12 cellular contexts compared by ENCODE assay signal in the genomic region with DNA sequence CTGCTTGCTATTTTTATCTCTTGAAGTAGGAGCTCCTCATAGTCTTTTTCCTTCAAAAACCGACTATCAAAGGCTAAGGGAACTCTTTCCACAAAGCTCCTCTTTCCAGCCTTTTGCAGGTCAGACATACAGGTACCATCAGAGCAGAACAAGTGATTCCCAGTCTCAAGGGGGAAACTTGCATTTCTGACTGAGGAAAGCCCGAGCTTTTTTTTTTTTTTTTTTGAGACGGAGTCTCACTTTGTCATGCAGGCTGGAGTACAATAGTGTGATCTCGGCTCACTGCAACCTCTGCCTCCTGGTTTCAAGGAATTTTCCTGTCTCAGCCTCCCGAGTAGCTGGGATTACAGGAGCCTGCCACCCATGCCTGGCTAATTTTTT. TPM values are rescaled to one million over a fixed set of nuclear protein-coding genes. Genes with fewer than 3 reads are reported as not detected.
DNase-seq lines count a peak whose midpoint lies in the region; TF ChIP-seq lines count a peak whose summit lies in the region.
"Had no signal": no experiment of that assay in that cellular context is flagged by ENCODE, and none has a peak within 500 bp of the region (broad histone marks: within the 10 kb centered on the region; RNA-seq: fewer than 3 reads in every experiment).

No MANE protein-coding gene starts in this region.

- H3K27me3 ChIP-seq in OCI-LY3 (ENCODE audit: low read depth, low read length) (no peaks in the 10 kb centered on the region), mammary epithelial cell (ENCODE audit: insufficient read depth, low read length) (no peaks in the 10 kb centered on the region), trophoblast cell (ENCODE audit: insufficient read depth, low read length) (no peaks in the 10 kb centered on the region), suprapubic skin (no peaks in the 10 kb centered on the region)
- H3K27me3 ChIP-seq: sigmoid colon had no signal

- no TSS peak for BruUV-seq in mammary epithelial cell (replicated peaks; lab: Mats Ljungman, UMichigan)

- H3K9ac ChIP-seq in OCI-LY3 (ENCODE audit: low read length) (no peak overlapping the region), mammary epithelial cell (ENCODE audit: insufficient read depth, low read length) (no peak overlapping the region), trophoblast cell (ENCODE audit: low read length) (no peak overlapping the region)

- no peak overlapping the region for H3K18ac ChIP-seq in trophoblast cell (ENCODE audit: low read length)

- no peak overlapping the region for H3K4me2 ChIP-seq in OCI-LY3 (ENCODE audit: low read length)
- H3K4me2 ChIP-seq in mammary epithelial cell (ENCODE audit: insufficient read depth, low read depth, low read length), result peak overlapping the region; percentile 52
- H3K4me2 ChIP-seq in trophoblast cell (ENCODE audit: low read length), result no peak overlapping the region

- no peak overlapping the region for H3K4ac ChIP-seq in trophoblast cell (ENCODE audit: low read depth, low read length)

- intact Hi-C loops in activated CD4-positive, alpha-beta T cell treated with anti-CD3 and anti-CD28 coated beads, Interleukin-2, amount 10 ng/mL, durations not matched to agents 24 days and 14 days (cut with micrococcal nuclease), result loop anchor here (2.0 to 10.0 kb wide), 2 partner anchors 32 to 240 kb away; partner anchors contain the start of gene RUBCNL
- intact Hi-C loops in mammary epithelial cell (cut with micrococcal nuclease), result loop anchor here (2.0 kb wide), 1 partner anchor 58 kb away; no protein-coding TSS in a partner anchor

- H3K9me3 ChIP-seq in OCI-LY3 (ENCODE audit: insufficient read depth, low read length) (no peaks in the 10 kb centered on the region), mammary epithelial cell (replicated peaks; ENCODE audit: insufficient read depth, low read length) (peaks cover 12% of the 10 kb centered on the region), trophoblast cell (ENCODE audit: insufficient read depth, low read depth, low read length) (no peaks in the 10 kb centered on the region), suprapubic skin (no peaks in the 10 kb centered on the region)
- H3K9me3 ChIP-seq: sigmoid colon had no signal

- H3K27ac ChIP-seq in OCI-LY3 (ENCODE audit: low read length), result peak overlapping the region; percentile 23
- peak overlapping the region; percentile 61 for H3K27ac ChIP-seq in mammary epithelial cell (ENCODE audit: insufficient read depth, low read depth, low read length)
- peak overlapping the region; percentile 13 for H3K27ac ChIP-seq in trophoblast cell (ENCODE audit: low read depth, low read length)
- H3K27ac ChIP-seq in suprapubic skin, result no peak overlapping the region
- H3K27ac ChIP-seq: sigmoid colon had no signal

- POLR2A ChIA-PET in activated CD4-positive, alpha-beta T cell treated with anti-CD3 and anti-CD28 coated beads, Interleukin-2, amount 10 ng/mL, durations not matched to agents 7 days and 5 days (lab: Charles Lee), result no interaction called here

- no peak overlapping the region for H2AK5ac ChIP-seq in trophoblast cell (ENCODE audit: low read length)

- no peak overlapping the region for H2BK12ac ChIP-seq in trophoblast cell (ENCODE audit: low read length)

- no peak overlapping the region for H4K12ac ChIP-seq in trophoblast cell (ENCODE audit: low read depth, low read length)

- no peak overlapping the region for H4K8ac ChIP-seq in trophoblast cell (ENCODE audit: low read depth, low read length)

- H3K23ac ChIP-seq in trophoblast cell (ENCODE audit: low read length), result no peak overlapping the region

- peaks cover 23% of the 10 kb centered on the region for H3K9me3 Mint-ChIP-seq in activated CD4-positive, alpha-beta T cell treated with anti-CD3 and anti-CD28 coated beads, Interleukin-2, amount 10 ng/mL, durations not matched to agents 24 days and 14 days
- H3K9me3 Mint-ChIP-seq in activated CD4-positive, alpha-beta T cell treated with anti-CD3 and anti-CD28 coated beads, Interleukin-2, amount 10 ng/mL, durations not matched to agents 7 days and 5 days, result peaks cover 20% of the 10 kb centered on the region

- peak overlapping the region; percentile 21 for H3K4me3 Mint-ChIP-seq in activated CD4-positive, alpha-beta T cell treated with anti-CD3 and anti-CD28 coated beads, Interleukin-2, amount 10 ng/mL, durations not matched to agents 24 days and 14 days
- H3K4me3 Mint-ChIP-seq in activated CD4-positive, alpha-beta T cell treated with anti-CD3 and anti-CD28 coated beads, Interleukin-2, amount 10 ng/mL, durations not matched to agents 7 days and 5 days, result no peak overlapping the region

- dilution Hi-C loops in mammary epithelial cell (cut with HindIII; ENCODE audit: low sequenced_read_pairs), result no loop called here

- TF ChIP-seq EP300 in suprapubic skin (IDR thresholded peaks at IDR 0.05), result no peak

- no peak for TF ChIP-seq POLR2A in suprapubic skin (IDR thresholded peaks at IDR 0.05)

- H3K14ac ChIP-seq in trophoblast cell (ENCODE audit: low read length), result no peak overlapping the region

- no peak overlapping the region for H2BK120ac ChIP-seq in trophoblast cell (ENCODE audit: insufficient read depth, low read length, poor library complexity)

- TF ChIP-seq CTCF in OCI-LY3 (IDR thresholded peaks at IDR 0.05; ENCODE audit: low read depth, low read length) (no peak), mammary epithelial cell (conservative IDR thresholded peaks at IDR 0.05 in 1 of 2, IDR thresholded peaks at IDR 0.05 in 1 of 2; ENCODE audit: extremely low read depth in 1 of 2, insufficient read depth in 1 of 2, low read depth in 1 of 2, low read length in 2 of 2) (no peak), suprapubic skin (IDR thresholded peaks at IDR 0.05) (no peak)

- no peak overlapping the region for H2BK5ac ChIP-seq in trophoblast cell (ENCODE audit: low read depth, low read length, poor library complexity)

- in situ Hi-C loops in mammary epithelial cell (cut with MboI; ENCODE audit: low sequenced_read_pairs in 2 of 2), result no loop called here

- peaks cover 26% of the 10 kb centered on the region for H3K36me3 Mint-ChIP-seq in activated CD4-positive, alpha-beta T cell treated with anti-CD3 and anti-CD28 coated beads, Interleukin-2, amount 10 ng/mL, durations not matched to agents 24 days and 14 days (ENCODE audit: low read depth)
- peaks cover 6% of the 10 kb centered on the region for H3K36me3 Mint-ChIP-seq in activated CD4-positive, alpha-beta T cell treated with anti-CD3 and anti-CD28 coated beads, Interleukin-2, amount 10 ng/mL, durations not matched to agents 7 days and 5 days (ENCODE audit: low read depth)

- H3K27ac Mint-ChIP-seq in activated CD4-positive, alpha-beta T cell treated with anti-CD3 and anti-CD28 coated beads, Interleukin-2, amount 10 ng/mL, durations not matched to agents 24 days and 14 days, result peak overlapping the region; percentile 95
- H3K27ac Mint-ChIP-seq in activated CD4-positive, alpha-beta T cell treated with anti-CD3 and anti-CD28 coated beads, Interleukin-2, amount 10 ng/mL, durations not matched to agents 7 days and 5 days, result no peak overlapping the region

- no peak overlapping the region for H3K4me3 ChIP-seq in OCI-LY3 (ENCODE audit: low read length)
- no peak overlapping the region for H3K4me3 ChIP-seq in mammary epithelial cell (replicated peaks in 1 of 3; ENCODE audit: insufficient read depth in 1 of 3, low read depth in 2 of 3, low read length in 3 of 3)
- no peak overlapping the region for H3K4me3 ChIP-seq in trophoblast cell (ENCODE audit: low read depth, low read length)
- H3K4me3 ChIP-seq in suprapubic skin, result no peak overlapping the region
- H3K4me3 ChIP-seq: sigmoid colon had no signal

- H3K4me1 ChIP-seq in OCI-LY3 (ENCODE audit: low read length), result peaks cover 10% of the 10 kb centered on the region
- H3K4me1 ChIP-seq in mammary epithelial cell (ENCODE audit: insufficient read depth, low read length), result peaks cover 8% of the 10 kb centered on the region
- no peaks in the 10 kb centered on the region for H3K4me1 ChIP-seq in trophoblast cell (ENCODE audit: control insufficient read depth in 1 of 2, insufficient read depth in 2 of 2, low read length in 2 of 2)
- peaks cover 2% of the 10 kb centered on the region for H3K4me1 ChIP-seq in suprapubic skin
- H3K4me1 ChIP-seq: sigmoid colon had no signal

- H3K4me1 Mint-ChIP-seq in activated CD4-positive, alpha-beta T cell treated with anti-CD3 and anti-CD28 coated beads, Interleukin-2, amount 10 ng/mL, durations not matched to agents 24 days and 14 days, result peaks cover 14% of the 10 kb centered on the region
- peaks cover 11% of the 10 kb centered on the region for H3K4me1 Mint-ChIP-seq in activated CD4-positive, alpha-beta T cell treated with anti-CD3 and anti-CD28 coated beads, Interleukin-2, amount 10 ng/mL, durations not matched to agents 7 days and 5 days

- H4K91ac ChIP-seq in trophoblast cell (ENCODE audit: low read depth, low read length), result no peak overlapping the region

- H4K20me1 ChIP-seq in OCI-LY3 (ENCODE audit: insufficient read depth, low read length), result peaks cover 93% of the 10 kb centered on the region
- no peaks in the 10 kb centered on the region for H4K20me1 ChIP-seq in mammary epithelial cell (ENCODE audit: insufficient read depth, low read length)

- H2AFZ ChIP-seq in OCI-LY3 (ENCODE audit: low read depth, low read length) (no peak overlapping the region), mammary epithelial cell (ENCODE audit: low read depth, low read length) (peak overlapping the region; percentile 45), trophoblast cell (ENCODE audit: insufficient read depth, low read length, poor library complexity) (no peak overlapping the region)

- H3K36me3 ChIP-seq in OCI-LY3 (replicated peaks; ENCODE audit: low read depth, low read length) (peaks cover 88% of the 10 kb centered on the region), mammary epithelial cell (ENCODE audit: insufficient read depth, low read length) (no peaks in the 10 kb centered on the region), trophoblast cell (ENCODE audit: control insufficient read depth in 1 of 2, insufficient read depth in 2 of 2, low read length in 2 of 2) (no peaks in the 10 kb centered on the region), suprapubic skin (no peaks in the 10 kb centered on the region)
- H3K36me3 ChIP-seq: sigmoid colon had no signal

- no peaks in the 10 kb centered on the region for H3K27me3 Mint-ChIP-seq in activated CD4-positive, alpha-beta T cell treated with anti-CD3 and anti-CD28 coated beads, Interleukin-2, amount 10 ng/mL, durations not matched to agents 24 days and 14 days
- H3K27me3 Mint-ChIP-seq in activated CD4-positive, alpha-beta T cell treated with anti-CD3 and anti-CD28 coated beads, Interleukin-2, amount 10 ng/mL, durations not matched to agents 7 days and 5 days, result no peaks in the 10 kb centered on the region

- 66% methylated on average over 5 of the region's 5 CpGs for WGBS in mammary epithelial cell (ENCODE audit: low coverage, missing lambda C conversion rate)
- no CpG with 5 or more reads among the region's 5 CpGs for WGBS in trophoblast cell (ENCODE audit: extremely low coverage, insufficient coverage, insufficient read length)
- 71% methylated on average over 5 of the region's 5 CpGs for WGBS in suprapubic skin

- DNase-seq in activated CD4-positive, alpha-beta T cell treated with anti-CD3 and anti-CD28 coated beads, Interleukin-2, amount 10 ng/mL, durations not matched to agents 24 days and 14 days, result no peak
- no peak for DNase-seq in activated CD4-positive, alpha-beta T cell treated with anti-CD3 and anti-CD28 coated beads, Interleukin-2, amount 10 ng/mL, durations not matched to agents 7 days and 5 days
- DNase-seq in mammary epithelial cell (no peak), trophoblast cell (no peak), GOT3 (lab: John Stamatoyannopoulos, UW) (no peak), NCI-H2227 treated with DMSO at 0.1 percent for 48 hours (lab: John Stamatoyannopoulos, UW) (no peak), suprapubic skin (ENCODE audit: low spot score in 2 of 2) (no peak)
- DNase-seq: cortex of kidney, NCI-H2029, NCI-H748 treated with DMSO at 0.1 percent for 48 hours, sigmoid colon had no signal

- H3K79me2 ChIP-seq in OCI-LY3 (ENCODE audit: low read length), result peaks cover 85% of the 10 kb centered on the region
- H3K79me2 ChIP-seq in mammary epithelial cell (ENCODE audit: insufficient read depth, low read length), result no peaks in the 10 kb centered on the region
- H3K79me2 ChIP-seq in trophoblast cell (ENCODE audit: control insufficient read depth, insufficient read depth, low read length, poor library complexity), result no peaks in the 10 kb centered on the region

- H3K79me1 ChIP-seq in trophoblast cell (ENCODE audit: low read length), result no peaks in the 10 kb centered on the region

- CTCF ChIA-PET in activated CD4-positive, alpha-beta T cell treated with anti-CD3 and anti-CD28 coated beads, Interleukin-2, amount 10 ng/mL, durations not matched to agents 7 days and 5 days (lab: Charles Lee), result interaction anchor here (0.7 to 2.7 kb wide), 9 partner anchors 9 to 330 kb away, joined by 3 to 10 read pairs (median 4); no protein-coding TSS in a partner anchor
- CTCF ChIA-PET in mammary epithelial cell (lab: Charles Lee; ENCODE audit: low non-redundant PET), result no interaction called here

RNA-seq across cellular contexts. Expression of gene RUBCNL, which starts 32.0 kb away (rescaled TPM):
- total RNA-seq in activated CD4-positive, alpha-beta T cell treated with anti-CD3 and anti-CD28 coated beads, Interleukin-2, amount 10 ng/mL, durations not matched to agents 24 days and 14 days, result 1.5 TPM in 2 replicates
- total RNA-seq in activated CD4-positive, alpha-beta T cell treated with anti-CD3 and anti-CD28 coated beads, Interleukin-2, amount 10 ng/mL, durations not matched to agents 7 days and 5 days, result not detected
- total RNA-seq in mammary epithelial cell (10 to 100 TPM in 1 of 2 donors, 1 to 10 TPM in 1; 7.0 to 20.2 TPM), suprapubic skin (1 to 10 TPM in 3 of 4 donors, under 1 TPM in 1; 0.57 to 3.9 (median 2.5) TPM)
- polyA plus RNA-seq in mammary epithelial cell, result 0.48 TPM
- not detected for polyA minus RNA-seq in mammary epithelial cell
- 0.99 and 1.0 TPM in 2 replicates for polyA plus RNA-seq in trophoblast cell (2013)
